In the genomic region with DNA sequence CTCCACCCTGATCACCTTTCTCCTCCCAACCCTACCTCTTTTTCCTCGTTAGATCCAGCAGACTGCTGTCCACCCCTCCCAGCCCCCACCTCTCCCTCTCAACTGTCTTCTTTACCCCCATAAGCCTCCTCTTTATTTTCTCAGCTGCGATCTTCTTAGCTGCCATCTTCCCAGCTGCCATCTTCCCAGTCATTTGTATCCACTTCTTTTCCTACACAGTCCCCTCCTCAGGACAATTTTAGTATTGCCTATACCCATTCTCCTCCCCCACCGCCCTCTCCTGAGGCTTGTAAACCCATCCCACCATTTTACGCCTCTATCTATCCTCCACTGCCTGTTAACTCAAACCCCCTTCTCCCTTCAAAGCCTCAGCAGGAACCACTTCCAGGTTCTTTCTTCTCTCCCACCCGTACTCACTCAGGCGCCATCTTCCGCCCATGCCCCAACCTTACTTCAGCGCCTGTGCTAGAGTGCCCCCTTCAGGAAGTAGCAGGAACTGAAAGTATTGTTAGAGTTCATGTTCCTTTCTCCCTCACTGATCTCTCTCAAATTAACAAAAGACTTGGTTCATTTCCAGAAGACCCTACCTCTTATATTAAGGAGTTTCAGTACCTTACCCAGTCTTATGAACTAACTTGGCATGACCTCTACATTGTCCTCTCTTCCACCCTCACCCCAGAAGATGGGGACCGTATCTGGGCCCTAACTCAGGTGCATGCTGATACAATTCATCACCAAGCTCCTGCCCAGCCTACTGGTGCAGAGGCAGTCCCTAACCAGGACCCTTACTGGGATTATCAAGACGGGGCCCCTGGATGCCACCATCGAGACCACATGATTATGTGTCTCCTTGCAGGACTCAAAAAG, we compare ENCODE assay signal across 8 cellular contexts.
A peak's percentile ranks its signal among the peaks of the same experiment; 100 is the strongest.
DNase-seq lines count a peak whose midpoint lies in the region; ATAC-seq and TF ChIP-seq lines count a peak whose summit lies in the region.

No MANE protein-coding gene starts in this region.

- DNase-seq in CD14-positive monocyte (ENCODE audit: low spot score): no peak
- peak; percentile 59 to 83 for DNase-seq in SJCRH30
- DNase-seq in iPS DF 4.7 (ENCODE audit: extremely low read depth, low spot score): peak; percentile 60
- DNase-seq in uterus: no peak

- H3K27ac Mint-ChIP-seq in CD14-positive monocyte: no peak overlapping the region

- H3K27ac ChIP-seq in SJCRH30: peak overlapping the region; percentile 32; the same call in 1 of the 2 replicates
- H3K27ac ChIP-seq in uterus: no peak overlapping the region

- H3K27me3 ChIP-seq in SJCRH30: 0 out of 2 replicates have a peak, but pooled peaks cover 3% of the 10 kb centered on the region
- no peaks in the 10 kb centered on the region for H3K27me3 ChIP-seq in uterus

- H3K9me3 ChIP-seq in SJCRH30 (replicated peaks) (no peaks in the 10 kb centered on the region), uterus (no peaks in the 10 kb centered on the region)

- H3K4me1 Mint-ChIP-seq in CD14-positive monocyte: no peaks in the 10 kb centered on the region

- no peaks in the 10 kb centered on the region for H3K36me3 ChIP-seq in SJCRH30
- H3K36me3 ChIP-seq in uterus: no peaks in the 10 kb centered on the region

- H3K4me3 ChIP-seq in GM12875 (ENCODE audit: low read depth, low read length) (no peak overlapping the region), SJCRH30 (peak overlapping the region; percentile 34), uterus (no peak overlapping the region)

- no peaks in the 10 kb centered on the region for H3K36me3 Mint-ChIP-seq in CD14-positive monocyte

- peaks cover 3 to 26% (median 20%) of the 10 kb centered on the region in 7 donors for H3K9me3 Mint-ChIP-seq in CD14-positive monocyte

- H3K4me1 ChIP-seq in SJCRH30 (no peaks in the 10 kb centered on the region), uterus (no peaks in the 10 kb centered on the region)

- no peak overlapping the region for H3K4me3 Mint-ChIP-seq in CD14-positive monocyte

- TF ChIP-seq POLR2A in uterus (IDR thresholded peaks at IDR 0.05): no peak

- no peaks in the 10 kb centered on the region for H3K27me3 Mint-ChIP-seq in CD14-positive monocyte (ENCODE audit: low read depth in 3 of 3)

- ATAC-seq in HG03457 (IDR thresholded peaks at IDR 0.05; ENCODE audit: unreplicated experiment): no peak
- no peak for ATAC-seq in GM21576 (IDR thresholded peaks at IDR 0.05; ENCODE audit: unreplicated experiment)
- no peak for ATAC-seq in HG03139 (IDR thresholded peaks at IDR 0.05; ENCODE audit: unreplicated experiment)

- peak; percentile 20 for TF ChIP-seq CTCF in CD14-positive monocyte (IDR thresholded peaks at IDR 0.05)
- TF ChIP-seq CTCF in GM12875 (IDR thresholded peaks at IDR 0.05; ENCODE audit: borderline replicate concordance, insufficient read depth, low read depth, low read length): peak; percentile 52; the same call in 1 of the 2 replicates
- TF ChIP-seq CTCF in uterus (IDR thresholded peaks at IDR 0.05): no peak

- intact Hi-C loops in CD14-positive monocyte (cut with micrococcal nuclease) (no loop called here), uterus (cut with DNase I; ENCODE audit: low total_unique reads) (no loop called here)

Comparison
In these comparisons a context has a peak if more than half of its experiments do, and no peak if none do; other contexts are left out.
1. DNase-seq: peak in SJCRH30 (2 of 2) and iPS DF 4.7 (single experiment); none in CD14-positive monocyte (single experiment) and uterus (0 of 2).
2. CTCF ChIP-seq: peak in CD14-positive monocyte (single experiment) and GM12875 (single experiment); none in uterus (0 of 4).